ENCODE assay signal across 7 cellular contexts in genomic region chr4:110586137-110586850, GRCh38. TPM values are rescaled to one million over a fixed set of nuclear protein-coding genes. Genes with fewer than 3 reads are reported as not detected.
DNase-seq lines count a peak whose midpoint lies in the region; TF ChIP-seq lines count a peak whose summit lies in the region.

No MANE protein-coding gene starts in this region.

- peaks cover 3% of the 10 kb centered on the region for H3K27me3 Mint-ChIP-seq in activated CD4-positive, alpha-beta T cell treated with anti-CD3 and anti-CD28 coated beads, Interleukin-2, amount 10 ng/mL, durations not matched to agents 24 days and 14 days

- intact Hi-C loops in activated CD4-positive, alpha-beta T cell treated with anti-CD3 and anti-CD28 coated beads, Interleukin-2, amount 10 ng/mL, durations not matched to agents 24 days and 14 days (cut with micrococcal nuclease), result no loop called here

- no peaks in the 10 kb centered on the region for H3K36me3 Mint-ChIP-seq in activated CD4-positive, alpha-beta T cell treated with anti-CD3 and anti-CD28 coated beads, Interleukin-2, amount 10 ng/mL, durations not matched to agents 24 days and 14 days (ENCODE audit: low read depth)

- peak; percentile 51 for DNase-seq in GM13976 (ENCODE audit: low spot score)
- DNase-seq in NOMO-1 treated with DMSO at 0.1 percent for 48 hours (lab: John Stamatoyannopoulos, UW; ENCODE audit: unreplicated experiment), result peak; percentile 16
- DNase-seq in epidermal melanocyte (ENCODE audit: insufficient read length, low spot score), result peak; percentile 80
- peak; percentile 34 for DNase-seq in pons (ENCODE audit: low spot score)
- DNase-seq in stimulated activated CD4-positive, alpha-beta T cell treated with anti-CD3 and anti-CD28 coated beads, Interleukin-2, amount 100 ng/mL, for 24 hours, result no peak
- DNase-seq in stimulated activated CD4-positive, alpha-beta T cell treated with anti-CD3 and anti-CD28 coated beads, Interleukin-4, amount 100 ng/mL, for 1 hour, result no peak
- DNase-seq in activated CD4-positive, alpha-beta T cell treated with anti-CD3 and anti-CD28 coated beads, Interleukin-2, amount 10 ng/mL, durations not matched to agents 24 days and 14 days, result no peak

- no peaks in the 10 kb centered on the region for H3K9me3 Mint-ChIP-seq in activated CD4-positive, alpha-beta T cell treated with anti-CD3 and anti-CD28 coated beads, Interleukin-2, amount 10 ng/mL, durations not matched to agents 24 days and 14 days

- H3K27ac Mint-ChIP-seq in activated CD4-positive, alpha-beta T cell treated with anti-CD3 and anti-CD28 coated beads, Interleukin-2, amount 10 ng/mL, durations not matched to agents 24 days and 14 days, result no peak overlapping the region

- H3K4me3 Mint-ChIP-seq in activated CD4-positive, alpha-beta T cell treated with anti-CD3 and anti-CD28 coated beads, Interleukin-2, amount 10 ng/mL, durations not matched to agents 24 days and 14 days, result no peak overlapping the region

- in situ Hi-C loops in GM13976 (cut with MboI; ENCODE audit: low sequenced_read_pairs, unreplicated experiment), result no loop called here

- TF ChIP-seq CTCF in GM13976 (IDR thresholded peaks at IDR 0.05; ENCODE audit: borderline replicate concordance, control extremely low read depth, extremely low read depth, insufficient read depth, missing control alignments), result no peak

- H3K4me1 Mint-ChIP-seq in activated CD4-positive, alpha-beta T cell treated with anti-CD3 and anti-CD28 coated beads, Interleukin-2, amount 10 ng/mL, durations not matched to agents 24 days and 14 days, result peaks cover 2% of the 10 kb centered on the region

RNA-seq across cellular contexts. Expression of gene PITX2, which starts 36.6 kb away (rescaled TPM):
- 0.09 TPM in 1 of 2 replicates, not detected in the other for total RNA-seq in activated CD4-positive, alpha-beta T cell treated with anti-CD3 and anti-CD28 coated beads, Interleukin-2, amount 10 ng/mL, durations not matched to agents 24 days and 14 days

Comparison
In these comparisons a context has a peak if more than half of its experiments do, and no peak if none do; other contexts are left out.
1. DNase-seq: peak in GM13976 (single experiment), NOMO-1 treated with DMSO at 0.1 percent for 48 hours (single experiment), epidermal melanocyte (single experiment) and pons (single experiment); none in stimulated activated CD4-positive, alpha-beta T cell treated with anti-CD3 and anti-CD28 coated beads, Interleukin-2, amount 100 ng/mL, for 24 hours (0 of 2), stimulated activated CD4-positive, alpha-beta T cell treated with anti-CD3 and anti-CD28 coated beads, Interleukin-4, amount 100 ng/mL, for 1 hour (single experiment) and activated CD4-positive, alpha-beta T cell treated with anti-CD3 and anti-CD28 coated beads, Interleukin-2, amount 10 ng/mL, durations not matched to agents 24 days and 14 days (single experiment).